In genomic region chr9:121878208-121878835, GRCh38 we compare ENCODE assay signal across 19 cellular contexts.
DNase-seq lines count a peak whose midpoint lies in the region; ATAC-seq, FAIRE-seq and TF ChIP-seq lines count a peak whose summit lies in the region.
"Had no signal": no experiment of that assay in that cellular context is flagged by ENCODE, and none has a peak within 500 bp of the region (broad histone marks: within the 10 kb centered on the region; RNA-seq: fewer than 3 reads in every experiment).

No MANE protein-coding gene starts in this region.

- no peak for ATAC-seq in HepG2
- no peak for ATAC-seq in right lobe of liver
- no peak for ATAC-seq in left cardiac atrium
- ATAC-seq: GM12878 had no signal

- H3F3A ChIP-seq in neural progenitor cell (ENCODE audit: low read depth): peaks cover 5% of the 10 kb centered on the region

- DNase-seq in HepG2 (ENCODE audit: low spot score) (no peak), right lobe of liver (no peak), H1 (ENCODE audit: low read depth in 1 of 2, low spot score in 2 of 2) (no peak), neural progenitor cell (ENCODE audit: low spot score) (peak; percentile 50), MV-4-11 (lab: John Stamatoyannopoulos, UW) (no peak), mucosa of gallbladder (ENCODE audit: low spot score) (no peak), DMS53 (lab: John Stamatoyannopoulos, UW) (no peak), left cardiac atrium (no peak)
- DNase-seq: 8988T; C1 segment of cervical spinal cord; Calu3; CD4-positive, alpha-beta T cell; DMS 273 treated with DMSO at 0.1 percent for 48 hours; DMS79 had no signal

- H3K27me3 ChIP-seq in HepG2 (ENCODE audit: control insufficient read depth in 1 of 2, insufficient read depth in 2 of 2, low read length in 2 of 2): peaks cover 3 to 36% of the 10 kb centered on the region in 2 experiments; a peak in 3 of 5 replicates
- H3K27me3 ChIP-seq in right lobe of liver: no peaks in the 10 kb centered on the region
- H3K27me3 ChIP-seq in H1 (replicated peaks in 1 of 4; ENCODE audit: control insufficient read depth in 3 of 4, extremely low read depth in 1 of 4, insufficient read depth in 3 of 4, low read length in 3 of 4): no peaks in the 10 kb centered on the region; a peak in 2 of 7 replicates
- no peaks in the 10 kb centered on the region for H3K27me3 ChIP-seq in neural progenitor cell

- no peak overlapping the region for H2BK120ac ChIP-seq in H1 (replicated peaks; ENCODE audit: low read depth, low read length)

- no peak overlapping the region for H3K18ac ChIP-seq in H1 (ENCODE audit: extremely low read depth, low read length)

- H3K27ac Mint-ChIP-seq in neural progenitor cell: no peak overlapping the region
- H3K27ac Mint-ChIP-seq: B cell; CD4-positive, alpha-beta T cell had no signal

- 66% methylated on average over 16 of the region's 17 CpGs for WGBS in HepG2 (ENCODE audit: low lambda C conversion rate)
- WGBS in right lobe of liver (ENCODE audit: insufficient coverage, low coverage, low lambda C conversion rate, missing lambda C conversion rate): 75% methylated on average over 2 of the region's 17 CpGs
- 87% methylated on average over 17 of the region's 17 CpGs; no CpG with 5 or more reads in 1 of the 2 experiments for WGBS in H1 (ENCODE audit: extremely low coverage in 1 of 2, insufficient coverage in 1 of 2, insufficient read length in 1 of 2, insufficient replicate concordance in 2 of 2, low coverage in 1 of 2, low lambda C conversion rate in 2 of 2, missing lambda C conversion rate in 1 of 2), 2 experiments

- H3K9me3 ChIP-seq in HepG2 (ENCODE audit: low read length): no peaks in the 10 kb centered on the region
- H3K9me3 ChIP-seq in right lobe of liver: no peaks in the 10 kb centered on the region
- no peaks in the 10 kb centered on the region for H3K9me3 ChIP-seq in H1 (ENCODE audit: insufficient read depth in 2 of 2, low read depth in 1 of 2, low read length in 1 of 2)
- H3K9me3 ChIP-seq in neural progenitor cell (ENCODE audit: low read depth): no peaks in the 10 kb centered on the region

- H2AFZ ChIP-seq in HepG2 (ENCODE audit: low read length): no peak overlapping the region
- no peak overlapping the region for H2AFZ ChIP-seq in H1 (ENCODE audit: low read length)
- no peak overlapping the region for H2AFZ ChIP-seq in neural progenitor cell (replicated peaks)

- TF ChIP-seq CTCF in HepG2 (CRISPR knock-in tag; IDR thresholded peaks at IDR 0.05) (no peak), right lobe of liver (IDR thresholded peaks at IDR 0.05) (no peak), H1 (IDR thresholded peaks at IDR 0.05; ENCODE audit: control extremely low read depth in 1 of 3, insufficient read depth in 1 of 3, low read depth in 1 of 3, low read length in 3 of 3) (no peak), neural progenitor cell (IDR thresholded peaks at IDR 0.05) (no peak)

- no peak overlapping the region for H3K9ac ChIP-seq in HepG2 (ENCODE audit: insufficient read depth, low read depth, low read length)
- H3K9ac ChIP-seq in H1 (replicated peaks in 1 of 4; ENCODE audit: extremely low read depth in 1 of 4, low read depth in 3 of 4, low read length in 3 of 4): no peak overlapping the region
- no peak overlapping the region for H3K9ac ChIP-seq in neural progenitor cell

- TF ChIP-seq RAD21 in HepG2 (CRISPR knock-in tag; IDR thresholded peaks at IDR 0.05) (no peak), H1 (IDR thresholded peaks at IDR 0.05 in 1 of 2, conservative IDR thresholded peaks at IDR 0.05 in 1 of 2; ENCODE audit: low read depth in 2 of 2, low read length in 2 of 2) (no peak)

- H3K4me3 ChIP-seq in HepG2 (replicated peaks in 1 of 3; ENCODE audit: insufficient read depth in 1 of 3, low read depth in 2 of 3, low read length in 3 of 3): no peak overlapping the region
- H3K4me3 ChIP-seq in right lobe of liver: no peak overlapping the region
- H3K4me3 ChIP-seq in H1 (ENCODE audit: extremely low read depth in 1 of 4, insufficient read depth in 2 of 4, low read depth in 3 of 4, low read length in 4 of 4): no peak overlapping the region
- no peak overlapping the region for H3K4me3 ChIP-seq in neural progenitor cell
- H3K4me3 ChIP-seq: GM12878 had no signal

- H3K79me2 ChIP-seq in HepG2 (ENCODE audit: insufficient read depth, low read length): no peaks in the 10 kb centered on the region
- no peaks in the 10 kb centered on the region for H3K79me2 ChIP-seq in H1 (ENCODE audit: control insufficient read depth in 1 of 2, insufficient read depth in 2 of 2, low read length in 2 of 2)
- H3K79me2 ChIP-seq in neural progenitor cell (ENCODE audit: low read depth): no peaks in the 10 kb centered on the region

- H2BK20ac ChIP-seq in H1 (ENCODE audit: low read length): no peak overlapping the region

- TF ChIP-seq POLR2A in HepG2 (IDR thresholded peaks at IDR 0.05; ENCODE audit: insufficient read depth in 1 of 2, low read depth in 2 of 2, low read length in 2 of 2): no peak
- TF ChIP-seq POLR2A in right lobe of liver (IDR thresholded peaks at IDR 0.05): no peak
- TF ChIP-seq POLR2A in H1 (IDR thresholded peaks at IDR 0.05; ENCODE audit: control extremely low read depth in 1 of 2, low read depth in 2 of 2, low read length in 2 of 2): no peak

- no peak overlapping the region for H3K56ac ChIP-seq in H1 (replicated peaks; ENCODE audit: insufficient read length, low read depth, low read length)

- FAIRE-seq in HepG2 (lab: Jason Lieb, UNC) (no peak), H1 (lab: Jason Lieb, UNC) (no peak)
- FAIRE-seq: GM12878, GM18507, H54 had no signal

- H3K36me3 ChIP-seq in HepG2 (replicated peaks in 1 of 2; ENCODE audit: control insufficient read depth in 1 of 2, insufficient read depth in 2 of 2, low read length in 2 of 2): no peaks in the 10 kb centered on the region
- H3K36me3 ChIP-seq in right lobe of liver: no peaks in the 10 kb centered on the region
- H3K36me3 ChIP-seq in H1 (ENCODE audit: control insufficient read depth in 2 of 4, insufficient read depth in 4 of 4, low read length in 3 of 4): no peaks in the 10 kb centered on the region
- H3K36me3 ChIP-seq in neural progenitor cell: no peaks in the 10 kb centered on the region

- no peak overlapping the region for H3K4me2 ChIP-seq in HepG2 (ENCODE audit: low read depth, low read length)
- H3K4me2 ChIP-seq in H1 (ENCODE audit: insufficient read depth in 1 of 2, low read depth in 2 of 2, low read length in 2 of 2): no peak overlapping the region
- peak overlapping the region; percentile 12 for H3K4me2 ChIP-seq in neural progenitor cell

- H4K91ac ChIP-seq in H1 (replicated peaks; ENCODE audit: insufficient read length, low read length): no peak overlapping the region

- no TSS peak for BruUV-seq in HepG2 (replicated peaks; lab: Mats Ljungman, UMichigan)

- H2BK5ac ChIP-seq in H1 (ENCODE audit: low read depth, low read length): no peak overlapping the region

- no peak for TF ChIP-seq EP300 in HepG2 (IDR thresholded peaks at IDR 0.05; ENCODE audit: low read depth in 2 of 2, low read length in 2 of 2)
- no peak for TF ChIP-seq EP300 in HepG2 (CRISPR knock-in tag; IDR thresholded peaks at IDR 0.05; ENCODE audit: borderline replicate concordance)
- no peak for TF ChIP-seq EP300 in H1 (IDR thresholded peaks at IDR 0.05; ENCODE audit: borderline replicate concordance in 1 of 2, low read depth in 2 of 2, low read length in 2 of 2)

- CTCF ChIA-PET in HepG2 (lab: Yijun Ruan, JAX; ENCODE audit: low intra/inter-chr PET ratio, low total read pairs) (no interaction called here), H1 (lab: Charles Lee; ENCODE audit: partially characterized antibody) (interaction anchor here (0.8 to 2.7 kb wide), 7 partner anchors 8 to 258 kb away, joined by 3 to 8 read pairs (median 3); no protein-coding TSS in a partner anchor)

- in situ Hi-C loops in HepG2 (cut with HindIII; ENCODE audit: extremely low pct_ligation_motif_present, low pct_unique_long_range_greater_than_20kb): no loop called here

- H3K14ac ChIP-seq in H1 (ENCODE audit: insufficient read length): no peak overlapping the region

- H3K23ac ChIP-seq in H1 (ENCODE audit: insufficient read length): no peak overlapping the region

- H4K5ac ChIP-seq in H1 (ENCODE audit: insufficient read length, low read depth, low read length): no peak overlapping the region

- H4K20me1 ChIP-seq in HepG2 (ENCODE audit: insufficient read depth, low read length): no peaks in the 10 kb centered on the region
- H4K20me1 ChIP-seq in H1 (replicated peaks in 1 of 2; ENCODE audit: control insufficient read depth in 1 of 2, insufficient read depth in 2 of 2, low read length in 2 of 2): no peaks in the 10 kb centered on the region
- H4K20me1 ChIP-seq in neural progenitor cell (ENCODE audit: low read depth): no peaks in the 10 kb centered on the region

- H3K4ac ChIP-seq in H1 (replicated peaks; ENCODE audit: insufficient read length, low read depth, low read length): no peak overlapping the region

- no peaks in the 10 kb centered on the region for H3K4me1 ChIP-seq in HepG2 (ENCODE audit: insufficient read depth, low read length)
- H3K4me1 ChIP-seq in right lobe of liver: no peaks in the 10 kb centered on the region
- H3K4me1 ChIP-seq in H1 (replicated peaks in 1 of 4; ENCODE audit: control insufficient read depth in 3 of 4, insufficient read depth in 4 of 4, low read length in 3 of 4): no peaks in the 10 kb centered on the region
- peaks cover 14% of the 10 kb centered on the region for H3K4me1 ChIP-seq in neural progenitor cell

- no peaks in the 10 kb centered on the region for H3K23me2 ChIP-seq in H1 (ENCODE audit: low read depth, low read length)

- no peaks in the 10 kb centered on the region for H3K9me3 Mint-ChIP-seq in neural progenitor cell
- H3K9me3 Mint-ChIP-seq: CD4-positive, alpha-beta T cell had no signal

- H3K36me3 Mint-ChIP-seq in neural progenitor cell: no peaks in the 10 kb centered on the region

- no peak overlapping the region for H2BK15ac ChIP-seq in H1 (ENCODE audit: low read length)

- intact Hi-C loops in HepG2 (cut with micrococcal nuclease; ENCODE audit: unreplicated experiment) (no loop called here), right lobe of liver (cut with DNase I) (no loop called here), left cardiac atrium (cut with DNase I) (no loop called here)

- H3K27ac ChIP-seq in HepG2 (ENCODE audit: extremely low read length, insufficient read depth, low read length): no peak overlapping the region
- H3K27ac ChIP-seq in right lobe of liver: no peak overlapping the region
- H3K27ac ChIP-seq in H1 (ENCODE audit: low read depth, low read length): no peak overlapping the region
- no peak overlapping the region for H3K27ac ChIP-seq in neural progenitor cell
- H3K27ac ChIP-seq: HL-60 had no signal

- H3K27me3 Mint-ChIP-seq in neural progenitor cell (ENCODE audit: insufficient read depth, low read depth): peaks cover 52% of the 10 kb centered on the region
- H3K27me3 Mint-ChIP-seq: B cell; CD4-positive, alpha-beta T cell had no signal

- POLR2A ChIA-PET in HepG2 (lab: Yijun Ruan, JAX): no interaction called here
- POLR2A ChIA-PET in H1 (lab: Charles Lee; ENCODE audit: partially characterized antibody): interaction anchor here (1.2 kb wide), 1 partner anchor 9 kb away, joined by 3 read pairs; no protein-coding TSS in a partner anchor

- H2AK5ac ChIP-seq in H1 (ENCODE audit: low read depth, low read length): no peak overlapping the region

- H2BK12ac ChIP-seq in H1 (ENCODE audit: low read depth, low read length): no peak overlapping the region

- H3K4me1 Mint-ChIP-seq in neural progenitor cell: peaks cover 50% of the 10 kb centered on the region

- no peaks in the 10 kb centered on the region; the same call in 1 of the 2 replicates for H3K79me1 ChIP-seq in H1 (ENCODE audit: low read depth, low read length)

- no peak overlapping the region for H3K4me3 Mint-ChIP-seq in neural progenitor cell
- H3K4me3 Mint-ChIP-seq: B cell; CD4-positive, alpha-beta T cell had no signal

- H4K8ac ChIP-seq in H1 (ENCODE audit: extremely low read depth, insufficient read depth, low read length): peak overlapping the region; percentile 36; the same call in 1 of the 2 replicates

Comparison
In these comparisons a context has a peak if more than half of its experiments do, and no peak if none do; other contexts are left out.
1. Of the 41 proteins assayed by ChIP-seq in both HepG2 and H1: peak only in HepG2: MAFK; only in H1: none; in both: none; in neither: 40.